Comparison of ENCODE assay signal across 8 cellular contexts in genomic region chr2:156334496-156335478, GRCh38. TPM values are rescaled to one million over a fixed set of nuclear protein-coding genes. Genes with fewer than 3 reads are reported as not detected.
DNase-seq lines count a peak whose midpoint lies in the region; ATAC-seq, FAIRE-seq and TF ChIP-seq lines count a peak whose summit lies in the region.

No MANE protein-coding gene starts in this region.

- H3K36me3 ChIP-seq in breast epithelium (no peaks in the 10 kb centered on the region), small intestine (ENCODE audit: control insufficient read depth in 2 of 2, insufficient read depth in 2 of 2, low read length in 2 of 2) (no peaks in the 10 kb centered on the region)

- peaks cover 0 to 7% of the 10 kb centered on the region in 2 donors for H3K4me1 ChIP-seq in breast epithelium
- H3K4me1 ChIP-seq in small intestine (ENCODE audit: control insufficient read depth in 2 of 2, insufficient read depth in 1 of 2, low read depth in 1 of 2, low read length in 1 of 2): peaks cover 0 to 11% of the 10 kb centered on the region in 2 donors

- ATAC-seq in HG02759 (IDR thresholded peaks at IDR 0.05; ENCODE audit: unreplicated experiment) (peak; percentile 20), GM21526 (IDR thresholded peaks at IDR 0.05; ENCODE audit: low FRiP score, unreplicated experiment) (no peak)

- H3K27ac ChIP-seq in VCaP (peak overlapping the region; percentile 86), breast epithelium (peak overlapping the region; percentile 98 to 99), small intestine (ENCODE audit: low read depth in 1 of 2, low read length in 1 of 2) (peak overlapping the region; percentile 83 to 100)

- TF ChIP-seq POLR2A in breast epithelium (IDR thresholded peaks at IDR 0.05): peak; percentile 53

- intact Hi-C loops in breast epithelium (cut with DNase I; ENCODE audit: low total_unique reads): loop anchor here (5.0 kb wide), 1 partner anchor 68 kb away; no protein-coding TSS in a partner anchor

- H3K4me3 ChIP-seq in breast epithelium (peak overlapping the region; percentile 81 to 88 (median 84)), small intestine (ENCODE audit: low read depth in 1 of 2, low read length in 2 of 2) (peak overlapping the region; percentile 72 to 93)

- peak; percentile 76 for DNase-seq in GM04504 (ENCODE audit: low read depth)
- DNase-seq in NCI-H2029 treated with DMSO at 0.1 percent for 48 hours (lab: John Stamatoyannopoulos, UW): peak; percentile 68
- DNase-seq in breast epithelium (ENCODE audit: low spot score in 2 of 2): peak; percentile 86 to 90
- peak; percentile 66 for DNase-seq in iPS-NIHi11 (ENCODE audit: low spot score)
- peak; percentile 78 for DNase-seq in small intestine

- TF ChIP-seq CTCF in VCaP (conservative IDR thresholded peaks at IDR 0.05): peak; percentile 29; the same call in 1 of the 2 replicates
- peak in 2 of 3 donors; percentile 5 to 11 for TF ChIP-seq CTCF in breast epithelium (IDR thresholded peaks at IDR 0.05)

- H3K9me3 ChIP-seq in breast epithelium (no peaks in the 10 kb centered on the region), small intestine (ENCODE audit: control insufficient read depth, low read depth) (no peaks in the 10 kb centered on the region)

- no peak for FAIRE-seq in small intestine (lab: Jason Lieb, UNC)

- no peaks in the 10 kb centered on the region for H3K27me3 ChIP-seq in breast epithelium
- no peaks in the 10 kb centered on the region for H3K27me3 ChIP-seq in small intestine (ENCODE audit: control insufficient read depth in 2 of 2, insufficient read depth in 2 of 2, low read length in 2 of 2)

- 0 to 2% (median 1%) methylated on average over 29 to 40 of the region's 40 CpGs for WGBS in small intestine, 3 donors

RNA-seq across cellular contexts. Expression of gene NR4A2, which starts 2.3 kb away (rescaled TPM):
- total RNA-seq in breast epithelium: 10 to 100 TPM in 1 of 3 donors, 1 to 10 TPM in 2; 3.8 to 29.4 (median 7.9) TPM
- polyA plus RNA-seq in small intestine: 1 to 10 TPM; 1.3 to 5.7 (median 1.6) TPM
